ENCODE assay signal across 25 cellular contexts in genomic region chr5:76684756-76685594, GRCh38. TPM values are rescaled to one million over a fixed set of nuclear protein-coding genes. Genes with fewer than 3 reads are reported as not detected.
DNase-seq lines count a peak whose midpoint lies in the region; ATAC-seq, FAIRE-seq and TF ChIP-seq lines count a peak whose summit lies in the region.
"Had no signal": no experiment of that assay in that cellular context is flagged by ENCODE, and none has a peak within 500 bp of the region (broad histone marks: within the 10 kb centered on the region; RNA-seq: fewer than 3 reads in every experiment).

No MANE protein-coding gene starts in this region.

- H3K79me2 ChIP-seq in endothelial cell of umbilical vein (ENCODE audit: control insufficient read depth, insufficient read depth, low read length): no peaks in the 10 kb centered on the region

- H3K4me2 ChIP-seq in endothelial cell of umbilical vein (ENCODE audit: insufficient read depth, low read length): no peak overlapping the region

- no peaks in the 10 kb centered on the region for H3K9me1 ChIP-seq in endothelial cell of umbilical vein (replicated peaks; ENCODE audit: control insufficient read depth, extremely low read depth, insufficient read depth, low read length)

- TF ChIP-seq CTCF in heart left ventricle (IDR thresholded peaks at IDR 0.05) (no peak), endothelial cell of umbilical vein (IDR thresholded peaks at IDR 0.05; ENCODE audit: extremely low read depth in 1 of 2, insufficient read depth in 1 of 2, low read depth in 1 of 2, low read length in 2 of 2) (no peak), GM13977 (IDR thresholded peaks at IDR 0.05; ENCODE audit: extremely low read depth, insufficient read depth, missing control alignments) (no peak)

- intact Hi-C loops in heart left ventricle (cut with DNase I): loop anchor here in 1 of 10 donors (5.0 kb wide), 1 partner anchor 32 kb away; the partner anchor contains the start of gene F2R
- intact Hi-C loops in Right ventricle myocardium superior (cut with DNase I): no loop called here
- intact Hi-C loops in endothelial cell of umbilical vein (cut with micrococcal nuclease): no loop called here

- CTCF ChIA-PET in endothelial cell of umbilical vein (lab: Charles Lee): interaction anchor here (0.7 to 1.7 kb wide), 2 partner anchors 11 to 42 kb away, joined by 3 to 7 read pairs; no protein-coding TSS in a partner anchor

- POLR2A ChIA-PET in endothelial cell of umbilical vein (lab: Charles Lee): interaction anchor here (0.7 kb wide), 1 partner anchor 42 kb away, joined by 3 read pairs; no protein-coding TSS in a partner anchor

- H3K4me3 ChIP-seq in heart left ventricle: no peak overlapping the region
- H3K4me3 ChIP-seq in SK-N-MC: peak overlapping the region; percentile 59
- H3K4me3 ChIP-seq in endothelial cell of umbilical vein (replicated peaks in 1 of 3; ENCODE audit: insufficient read depth in 1 of 3, low read depth in 1 of 3, low read length in 3 of 3): no peak overlapping the region
- H3K4me3 ChIP-seq in small intestine (ENCODE audit: low read depth in 1 of 2, low read length in 2 of 2): no peak overlapping the region
- H3K4me3 ChIP-seq: pancreas had no signal

- H4K20me1 ChIP-seq in endothelial cell of umbilical vein (replicated peaks; ENCODE audit: control insufficient read depth, extremely low read depth, insufficient read depth, low read length): no peaks in the 10 kb centered on the region

- BruUV-seq in endothelial cell of umbilical vein (replicated peaks; lab: Mats Ljungman, UMichigan): no TSS peak

- in situ Hi-C loops in GM13977 (cut with MboI; ENCODE audit: low pct_unique_long_range_greater_than_20kb, low sequenced_read_pairs, unreplicated experiment): no loop called here

- H3K27me3 ChIP-seq in heart left ventricle (no peaks in the 10 kb centered on the region), endothelial cell of umbilical vein (ENCODE audit: control insufficient read depth in 2 of 2, insufficient read depth in 2 of 2, low read length in 2 of 2) (no peaks in the 10 kb centered on the region), small intestine (ENCODE audit: control insufficient read depth in 2 of 2, insufficient read depth in 2 of 2, low read length in 2 of 2) (no peaks in the 10 kb centered on the region)
- H3K27me3 ChIP-seq: BE2C, pancreas had no signal

- no peak for DNase-seq in heart left ventricle
- no peak for DNase-seq in Right ventricle myocardium superior
- no peak for DNase-seq in SK-N-MC (ENCODE audit: low read depth, low spot score)
- DNase-seq in endothelial cell of umbilical vein (ENCODE audit: low read depth, low spot score): no peak
- peak; percentile 21 for DNase-seq in small intestine
- DNase-seq in OCI-M2 (lab: John Stamatoyannopoulos, UW; ENCODE audit: unreplicated experiment): no peak
- DNase-seq in stimulated activated CD4-positive, alpha-beta T cell treated with anti-CD3 and anti-CD28 coated beads, Interleukin-4, amount 100 ng/mL, for 24 hours: no peak
- no peak for DNase-seq in GM13977 (ENCODE audit: low spot score)
- DNase-seq: activated CD8-positive, alpha-beta T cell treated with anti-CD3 and anti-CD28 coated beads, Interleukin-2, amount 10 ng/mL, durations not matched to agents 7 days and 5 days; activated naive CD4-positive, alpha-beta T cell treated with Interleukin-2 at 50 U/mL for 16 hours; activated T-cell treated with anti-CD3 and anti-CD28 coated beads, Interleukin-2, amount 50 U/mL, for 1 hour; anterior cingulate cortex; BE2C; Calu3; cerebellar nuclear complex; kidney glomerular epithelial cell; mammary epithelial cell; NCI-H2081 treated with DMSO at 0.1 percent for 48 hours; NCI-H446 treated with DMSO at 0.1 percent for 48 hours; pancreas; right cardiac atrium; stimulated activated CD8-positive, alpha-beta memory T cell treated with anti-CD3 and anti-CD28 coated beads, Interleukin-4, amount 100 ng/mL, for 48 hours had no signal

- H3K9me3 ChIP-seq in heart left ventricle: no peaks in the 10 kb centered on the region
- no peaks in the 10 kb centered on the region; the same call in 1 of the 2 replicates for H3K9me3 ChIP-seq in SK-N-MC (ENCODE audit: low read depth, low read length)
- no peaks in the 10 kb centered on the region for H3K9me3 ChIP-seq in endothelial cell of umbilical vein (replicated peaks; ENCODE audit: control insufficient read depth, insufficient read depth, low read length)
- no peaks in the 10 kb centered on the region for H3K9me3 ChIP-seq in small intestine (ENCODE audit: control insufficient read depth, low read depth)
- H3K9me3 ChIP-seq: BE2C, pancreas had no signal

- peak overlapping the region; percentile 75 for H2AFZ ChIP-seq in endothelial cell of umbilical vein (ENCODE audit: low read depth, low read length)

- H3K4me1 ChIP-seq in heart left ventricle (peaks cover 0 to 41% (median 4%) of the 10 kb centered on the region in 12 donors), endothelial cell of umbilical vein (ENCODE audit: control insufficient read depth, extremely low read depth, insufficient read depth, low read length) (peaks cover 44% of the 10 kb centered on the region), small intestine (ENCODE audit: control insufficient read depth in 2 of 2, insufficient read depth in 1 of 2, low read depth in 1 of 2, low read length in 1 of 2) (peaks cover 0 to 5% of the 10 kb centered on the region in 2 donors)
- H3K4me1 ChIP-seq: BE2C, pancreas had no signal

- H3K9ac ChIP-seq in SK-N-MC (ENCODE audit: insufficient read length) (no peak overlapping the region), endothelial cell of umbilical vein (replicated peaks; ENCODE audit: extremely low read depth, insufficient read depth, low read length) (no peak overlapping the region)

- FAIRE-seq in endothelial cell of umbilical vein (lab: Jason Lieb, UNC) (no peak), small intestine (lab: Jason Lieb, UNC) (no peak)
- FAIRE-seq: A204.1, pancreas, RCC 7860 had no signal

- ATAC-seq in heart left ventricle: peak in 3 of 4 donors; percentile 49 to 62 (median 56)
- ATAC-seq in Right ventricle myocardium superior (ENCODE audit: poor library complexity): no peak
- ATAC-seq: activated CD4-positive, CD25-positive, alpha-beta regulatory T cell treated with anti-CD3 and anti-CD28 coated beads, Interleukin-2, amount 50 U/mL, for 24 hours; activated CD8-positive, alpha-beta T cell treated with anti-CD3 and anti-CD28 coated beads, Interleukin-2, amount 10 ng/mL, durations not matched to agents 7 days and 5 days; pancreas had no signal

- H3K36me3 ChIP-seq in heart left ventricle: peaks cover 0 to 16% (median 0%) of the 10 kb centered on the region in 9 donors
- peaks cover 13% of the 10 kb centered on the region for H3K36me3 ChIP-seq in SK-N-MC (ENCODE audit: insufficient read depth, low read length)
- H3K36me3 ChIP-seq in endothelial cell of umbilical vein (ENCODE audit: control insufficient read depth in 2 of 2, extremely low read depth in 1 of 2, insufficient read depth in 2 of 2, low read length in 2 of 2): no peaks in the 10 kb centered on the region
- H3K36me3 ChIP-seq in small intestine (ENCODE audit: control insufficient read depth in 2 of 2, insufficient read depth in 2 of 2, low read length in 2 of 2): peaks cover 0 to 5% of the 10 kb centered on the region in 2 donors
- H3K36me3 ChIP-seq: BE2C had no signal

- H3K27ac ChIP-seq in heart left ventricle: peak overlapping the region in 5 of 12 donors; percentile 5 to 39 (median 23)
- peak overlapping the region; percentile 67; the same call in 1 of the 2 replicates for H3K27ac ChIP-seq in SK-N-MC
- H3K27ac ChIP-seq in endothelial cell of umbilical vein (ENCODE audit: insufficient read depth, low read depth, low read length): peak overlapping the region; percentile 58
- H3K27ac ChIP-seq in small intestine (ENCODE audit: low read depth in 1 of 2, low read length in 1 of 2): peak overlapping the region; percentile 54 to 74
- H3K27ac ChIP-seq: pancreas had no signal

- WGBS in heart left ventricle, 4 donors: 60 to 74% (median 68%) methylated on average over 5 of the region's 5 CpGs
- 67 to 77% (median 72%) methylated on average over 5 of the region's 5 CpGs for WGBS in small intestine, 3 donors

- dilution Hi-C loops in endothelial cell of umbilical vein (cut with MboI; ENCODE audit: extremely low pct_ligation_motif_present, low sequenced_read_pairs): loop anchor here (25.0 kb wide), 1 partner anchor 127 kb away; the partner anchor contains the start of gene F2RL1

- TF ChIP-seq POLR2A in heart left ventricle (IDR thresholded peaks at IDR 0.05): no peak
- TF ChIP-seq POLR2A in endothelial cell of umbilical vein (IDR thresholded peaks at IDR 0.05; ENCODE audit: low read depth, low read length): no peak

TF ChIP-seq in endothelial cell of umbilical vein, 7 proteins besides CTCF, POLR2A, EP300 and RAD21:
- TF ChIP-seq EZH2 (IDR thresholded peaks at IDR 0.05; ENCODE audit: borderline replicate concordance, low read depth, low read length, severe bottlenecking) (no peak), GATA2 (IDR thresholded peaks at IDR 0.05; ENCODE audit: insufficient read depth, insufficient read length, low read depth, low read length) (no peak), JUN (IDR thresholded peaks at IDR 0.05; ENCODE audit: borderline replicate concordance, insufficient read depth, insufficient read length, low read depth) (no peak), MAX (IDR thresholded peaks at IDR 0.05; ENCODE audit: insufficient read depth, insufficient read length) (no peak), POLR2AphosphoS5 (IDR thresholded peaks at IDR 0.05; ENCODE audit: insufficient read depth, low read depth, low read length) (no peak), MYC (IDR thresholded peaks at IDR 0.05; ENCODE audit: low read depth, low read length) (no peak), FOS (IDR thresholded peaks at IDR 0.05; ENCODE audit: borderline replicate concordance, insufficient read depth, low read length) (no peak)

RNA-seq across cellular contexts. Expression of gene F2R, which starts 31.0 kb away (rescaled TPM):
- total RNA-seq in heart left ventricle: 10 to 100 TPM in 7 of 9 donors, 1 to 10 TPM in 2; 8.6 to 28.2 (median 13.6) TPM
- 10 to 100 TPM in 1 of 2 donors, 1 to 10 TPM in 1; 2.5 to 19.3 TPM for polyA plus RNA-seq in heart left ventricle
- total RNA-seq in Right ventricle myocardium superior: 5.3 TPM
- total RNA-seq in endothelial cell of umbilical vein: 342 and 393 TPM in 2 replicates
- 599 and 624 TPM in 2 replicates for polyA plus RNA-seq in endothelial cell of umbilical vein
- 391 and 418 TPM in 2 replicates for polyA plus RNA-seq in endothelial cell of umbilical vein (2011; cell fraction: cytosol; rRNA removed)
- 160 and 208 TPM in 2 replicates for polyA plus RNA-seq in endothelial cell of umbilical vein (2011; cell fraction: nucleus; rRNA removed)
- 318 and 326 TPM in 2 replicates for polyA plus RNA-seq in endothelial cell of umbilical vein (2012)
- 963 and 1,052 TPM in 2 replicates for polyA minus RNA-seq in endothelial cell of umbilical vein
- 0.51 TPM for polyA minus RNA-seq in endothelial cell of umbilical vein (2011; cell fraction: cytosol; rRNA and poly(A)+ RNA removed)
- polyA minus RNA-seq in endothelial cell of umbilical vein (2011; cell fraction: nucleus; rRNA and poly(A)+ RNA removed): 189 and 305 TPM in 2 replicates
- polyA plus RNA-seq in small intestine: 1 to 10 TPM in 2 of 3 donors, under 1 TPM in 1; 0.45 to 9.8 (median 2.4) TPM

Comparison
In these comparisons a context has a peak if more than half of its experiments do, and no peak if none do; other contexts are left out.
1. RNA of gene F2R, which starts 31.0 kb away (total RNA-seq): 342 to 393 TPM in endothelial cell of umbilical vein; 8.6 to 28.2 TPM in heart left ventricle and 5.3 TPM in Right ventricle myocardium superior (single experiment); every median in the first group is over 10 times any median in the second.